In the genomic region with DNA sequence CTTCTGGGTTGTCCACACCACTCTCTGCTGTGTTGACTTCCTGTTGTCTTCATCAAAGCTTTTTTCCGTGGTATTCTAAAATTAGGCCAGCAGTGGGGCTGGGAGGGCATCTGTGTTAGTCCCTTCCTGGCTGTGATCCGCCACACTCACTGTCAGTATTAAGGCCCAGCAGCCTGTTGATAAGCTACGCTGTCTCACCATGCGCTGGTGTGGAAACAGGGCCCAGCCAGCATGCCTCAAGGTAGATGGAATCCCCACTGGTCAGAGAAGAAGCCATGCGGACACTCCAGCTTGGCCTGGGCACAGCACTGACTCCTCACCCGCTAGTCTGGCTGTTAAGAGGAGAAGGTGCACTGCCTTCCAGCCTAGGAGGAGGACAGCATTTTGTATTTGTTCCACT, we compare ENCODE assay signal across 26 cellular contexts. TPM values are rescaled to one million over a fixed set of nuclear protein-coding genes. Genes with fewer than 3 reads are reported as not detected.
A peak's percentile ranks its signal among the peaks of the same experiment; 100 is the strongest.
DNase-seq lines count a peak whose midpoint lies in the region; ATAC-seq and TF ChIP-seq lines count a peak whose summit lies in the region.
"Had no signal": no experiment of that assay in that cellular context is flagged by ENCODE, and none has a peak within 500 bp of the region (broad histone marks: within the 10 kb centered on the region; RNA-seq: fewer than 3 reads in every experiment).

No MANE protein-coding gene starts in this region.

- H3K4me1 ChIP-seq in hepatocyte (ENCODE audit: insufficient read depth), result no peaks in the 10 kb centered on the region
- H3K4me1 ChIP-seq: lower lobe of right lung, SJSA1 had no signal

- H3K4me3 Mint-ChIP-seq in HFFc6, result no peak overlapping the region
- H3K4me3 Mint-ChIP-seq: activated naive CD4-positive, alpha-beta T cell treated with anti-CD3 and anti-CD28 coated beads for 36 hours; effector memory CD8-positive, alpha-beta T cell; H9; naive thymus-derived CD4-positive, alpha-beta T cell; stimulated activated naive B cell treated with anti-CD40 and anti-IgM and Interleukin-4, amounts not matched to agents 10 μg/mL and 1 μg/mL and 100 μg/mL, for 72 hours had no signal

- H3K27me3 Mint-ChIP-seq in HFFc6 (ENCODE audit: insufficient read depth), result no peaks in the 10 kb centered on the region; the same call in none of the 2 replicates
- H3K27me3 Mint-ChIP-seq: naive thymus-derived CD4-positive, alpha-beta T cell had no signal

- H3K79me2 ChIP-seq in hepatocyte, result peaks cover 22% of the 10 kb centered on the region

- H3K27ac ChIP-seq in hepatocyte, result peak overlapping the region; percentile 40
- H3K27ac ChIP-seq: coronary artery, lower lobe of right lung, SJSA1, suprapubic skin had no signal

- DNase-seq in CD1c-positive myeloid dendritic cell (ENCODE audit: extremely low spot score), result peak; percentile 25
- peak; percentile 58 for DNase-seq in MV-4-11 (lab: John Stamatoyannopoulos, UW)
- DNase-seq in cerebellar nuclear complex (lab: John Stamatoyannopoulos, UW), result peak; percentile 28 to 43
- DNase-seq in hepatocyte (ENCODE audit: low spot score), result no peak
- DNase-seq in COLO829 (ENCODE audit: low spot score), result no peak
- DNase-seq in HFFc6, result no peak
- DNase-seq: activated CD4-positive, alpha-beta T cell treated with anti-CD3 and anti-CD28 coated beads, Interleukin-2, amount 50 U/mL, for 48 hours; activated naive CD4-positive, alpha-beta T cell treated with anti-CD3 and anti-CD28 coated beads for 36 hours; amygdala; Caco-2; effector memory CD8-positive, alpha-beta T cell; H9; Kasumi-1; lower lobe of right lung; naive thymus-derived CD4-positive, alpha-beta T cell; NCI-H1436 treated with DMSO at 0.1 percent for 48 hours; NCI-H2081 treated with DMSO at 0.1 percent for 48 hours; NCI-H226; occipital lobe; stimulated activated naive B cell treated with anti-CD40 and anti-IgM and Interleukin-4, amounts not matched to agents 10 μg/mL and 1 μg/mL and 100 μg/mL, for 72 hours; T1000 had no signal

- H3K4me3 ChIP-seq in hepatocyte, result no peak overlapping the region
- H3K4me3 ChIP-seq: coronary artery, lower lobe of right lung, SJSA1, suprapubic skin had no signal

- H3K27ac Mint-ChIP-seq in HFFc6, result no peak overlapping the region
- H3K27ac Mint-ChIP-seq: activated naive CD4-positive, alpha-beta T cell treated with anti-CD3 and anti-CD28 coated beads for 36 hours; effector memory CD8-positive, alpha-beta T cell; stimulated activated naive B cell treated with anti-CD40 and anti-IgM and Interleukin-4, amounts not matched to agents 10 μg/mL and 1 μg/mL and 100 μg/mL, for 72 hours had no signal

- no peak overlapping the region for H3K4me2 ChIP-seq in hepatocyte

- no peaks in the 10 kb centered on the region for H3K9me2 ChIP-seq in hepatocyte (replicated peaks; ENCODE audit: insufficient read depth)

- ATAC-seq in HG02642 (IDR thresholded peaks at IDR 0.05; ENCODE audit: poor library complexity, unreplicated experiment) (no peak), GM19324 (IDR thresholded peaks at IDR 0.05; ENCODE audit: low FRiP score, unreplicated experiment) (no peak)
- ATAC-seq: effector memory CD8-positive, alpha-beta T cell; lower lobe of right lung; naive thymus-derived CD4-positive, alpha-beta T cell; stimulated activated naive B cell treated with anti-CD40 and anti-IgM and Interleukin-4, amounts not matched to agents 10 μg/mL and 1 μg/mL and 100 μg/mL, for 72 hours had no signal

- H2AFZ ChIP-seq in hepatocyte, result no peak overlapping the region

- H3K9me3 Mint-ChIP-seq in HFFc6, result no peaks in the 10 kb centered on the region
- H3K9me3 Mint-ChIP-seq: activated naive CD4-positive, alpha-beta T cell treated with anti-CD3 and anti-CD28 coated beads for 36 hours; effector memory CD8-positive, alpha-beta T cell; H9; stimulated activated naive B cell treated with anti-CD40 and anti-IgM and Interleukin-4, amounts not matched to agents 10 μg/mL and 1 μg/mL and 100 μg/mL, for 72 hours had no signal

- peaks cover 10% of the 10 kb centered on the region for H3K4me1 Mint-ChIP-seq in HFFc6 (ENCODE audit: low read depth)
- H3K4me1 Mint-ChIP-seq: H9 had no signal

- TF ChIP-seq CTCF in hepatocyte (IDR thresholded peaks at IDR 0.05; ENCODE audit: poor library complexity), result no peak
- TF ChIP-seq CTCF in HFFc6 (IDR thresholded peaks at IDR 0.05), result no peak

- H4K20me1 ChIP-seq in hepatocyte (ENCODE audit: insufficient read depth, poor library complexity, severe bottlenecking), result no peaks in the 10 kb centered on the region

- H3K9me3 ChIP-seq in hepatocyte (ENCODE audit: low read depth), result no peaks in the 10 kb centered on the region
- H3K9me3 ChIP-seq: Caco-2, lower lobe of right lung, SJSA1, suprapubic skin had no signal

- WGBS in hepatocyte (ENCODE audit: low lambda C conversion rate, missing lambda C conversion rate), result 83% methylated on average over 6 of the region's 6 CpGs

- no peaks in the 10 kb centered on the region for H3K36me3 ChIP-seq in hepatocyte (replicated peaks; ENCODE audit: insufficient read depth, low read depth)

- no peaks in the 10 kb centered on the region for H3K36me3 Mint-ChIP-seq in HFFc6 (ENCODE audit: low read depth)
- H3K36me3 Mint-ChIP-seq: naive thymus-derived CD4-positive, alpha-beta T cell; stimulated activated naive B cell treated with anti-CD40 and anti-IgM and Interleukin-4, amounts not matched to agents 10 μg/mL and 1 μg/mL and 100 μg/mL, for 72 hours had no signal

- H3K27me3 ChIP-seq in hepatocyte, result no peaks in the 10 kb centered on the region
- H3K27me3 ChIP-seq: SJSA1, suprapubic skin had no signal

RNA-seq across cellular contexts. Expression of gene CDR2L, which starts 11.4 kb away (rescaled TPM):
- 12.8 and 16.4 TPM in 2 replicates for total RNA-seq in hepatocyte
- polyA plus RNA-seq in hepatocyte, result 14.6 and 17.0 TPM in 2 replicates
- total RNA-seq in HFFc6 (2021; fragmentation: NEBNext Ultra II Directional; extraction: Animal tissue kit (Norgen Biotek cat#: 25700)), result 10 to 100 TPM; 27.5 to 35.8 (median 30.4) TPM
- polyA plus RNA-seq: naive thymus-derived CD4-positive, alpha-beta T cell had no signal

RNA-seq across cellular contexts. Expression of gene MRPL58, which starts 13.7 kb away (rescaled TPM):
- 39.3 and 49.5 TPM in 2 replicates for total RNA-seq in hepatocyte
- 29.8 and 39.3 TPM in 2 replicates for polyA plus RNA-seq in hepatocyte
- total RNA-seq in HFFc6 (2021; fragmentation: NEBNext Ultra II Directional; extraction: Animal tissue kit (Norgen Biotek cat#: 25700)), result 10 to 100 TPM; 39.2 to 50.6 (median 47.8) TPM

RNA-seq across cellular contexts. Expression of gene HID1, which starts 26.2 kb away (rescaled TPM):
- 13.2 and 15.3 TPM in 2 replicates for total RNA-seq in hepatocyte
- polyA plus RNA-seq in hepatocyte, result 43.4 and 55.5 TPM in 2 replicates
- total RNA-seq in HFFc6 (2021; fragmentation: NEBNext Ultra II Directional; extraction: Animal tissue kit (Norgen Biotek cat#: 25700)), result under 1 TPM; 0.40 to 0.96 (median 0.56) TPM

RNA-seq across cellular contexts. Expression of gene ATP5PD, which starts 48.0 kb away (rescaled TPM):
- 246 and 296 TPM in 2 replicates for total RNA-seq in hepatocyte
- 307 and 332 TPM in 2 replicates for polyA plus RNA-seq in hepatocyte
- total RNA-seq in HFFc6 (2021; fragmentation: NEBNext Ultra II Directional; extraction: Animal tissue kit (Norgen Biotek cat#: 25700)), result 100 to 1,000 TPM; 362 to 410 (median 386) TPM

RNA-seq across cellular contexts. Expression of gene KCTD2, which starts 48.2 kb away (rescaled TPM):
- total RNA-seq in hepatocyte, result 17.5 and 19.1 TPM in 2 replicates
- polyA plus RNA-seq in hepatocyte, result 10.1 and 12.7 TPM in 2 replicates
- total RNA-seq in HFFc6 (2021; fragmentation: NEBNext Ultra II Directional; extraction: Animal tissue kit (Norgen Biotek cat#: 25700)), result 10 to 100 TPM; 20.3 to 24.0 (median 21.3) TPM

Comparison
In these comparisons a context has a peak if more than half of its experiments do, and no peak if none do; other contexts are left out.
1. DNase-seq: peak in CD1c-positive myeloid dendritic cell (single experiment), MV-4-11 (single experiment) and cerebellar nuclear complex (2 of 2); none in hepatocyte (single experiment), COLO829 (single experiment) and HFFc6 (single experiment).